Comparison of ENCODE assay signal across 8 cellular contexts in the genomic region with DNA sequence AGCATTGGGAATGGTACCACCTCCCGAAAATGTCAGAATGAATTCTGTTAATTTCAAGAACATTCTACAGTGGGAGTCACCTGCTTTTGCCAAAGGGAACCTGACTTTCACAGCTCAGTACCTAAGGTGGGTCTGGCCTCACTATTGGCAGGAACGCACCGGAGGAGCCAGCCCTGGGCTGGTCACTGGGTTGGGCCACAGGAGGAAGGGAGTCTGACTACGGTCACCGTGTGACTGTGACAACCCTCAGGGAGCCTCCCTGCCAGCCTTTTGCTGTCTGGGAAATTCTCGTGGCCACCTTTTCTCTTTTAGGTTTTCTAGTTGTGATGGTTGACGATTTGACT. TPM values are rescaled to one million over a fixed set of nuclear protein-coding genes. Genes with fewer than 3 reads are reported as not detected.
DNase-seq lines count a peak whose midpoint lies in the region; ATAC-seq and TF ChIP-seq lines count a peak whose summit lies in the region.

No MANE protein-coding gene starts in this region.

- H3K27ac Mint-ChIP-seq in activated CD8-positive, alpha-beta T cell treated with anti-CD3 and anti-CD28 coated beads for 36 hours, result peak overlapping the region; percentile 97
- peak overlapping the region; percentile 18 for H3K27ac Mint-ChIP-seq in osteocyte (ENCODE audit: unreplicated experiment)

- CTCF ChIA-PET in activated CD8-positive, alpha-beta T cell treated with anti-CD3 and anti-CD28 coated beads for 36 hours (lab: Charles Lee), result interaction anchor here (1.1 to 2.2 kb wide), 2 partner anchors 41 to 57 kb away, joined by 3 to 5 read pairs; partner anchors contain the start of gene IFNAR1

- H3K9me3 Mint-ChIP-seq in activated CD8-positive, alpha-beta T cell treated with anti-CD3 and anti-CD28 coated beads for 36 hours, result no peaks in the 10 kb centered on the region
- H3K9me3 Mint-ChIP-seq in osteocyte (ENCODE audit: unreplicated experiment), result no peaks in the 10 kb centered on the region

- H3K36me3 ChIP-seq in osteoblast (ENCODE audit: insufficient read depth, low read length) (peaks cover 33% of the 10 kb centered on the region), psoas muscle (ENCODE audit: insufficient read depth in 1 of 2, low read depth in 1 of 2) (peaks cover 0 to 20% of the 10 kb centered on the region in 2 donors)

- H2AFZ ChIP-seq in osteoblast (ENCODE audit: low read length), result no peak overlapping the region

- ATAC-seq in GM18907 (IDR thresholded peaks at IDR 0.05; ENCODE audit: unreplicated experiment) (peak; percentile 20), HG02642 (IDR thresholded peaks at IDR 0.05; ENCODE audit: poor library complexity, unreplicated experiment) (peak; percentile 13), psoas muscle (no peak)
- ATAC-seq in activated CD8-positive, alpha-beta T cell treated with anti-CD3 and anti-CD28 coated beads for 36 hours, result no peak

- DNase-seq in activated CD8-positive, alpha-beta T cell treated with anti-CD3 and anti-CD28 coated beads for 36 hours, result no peak
- DNase-seq in osteocyte (ENCODE audit: extremely low spot score, unreplicated experiment) (no peak), NCI-H1436 treated with DMSO at 0.1 percent for 48 hours (lab: John Stamatoyannopoulos, UW) (no peak), osteoblast (ENCODE audit: insufficient read length, low spot score, missing footprints) (no peak), psoas muscle (no peak), caudate nucleus (lab: John Stamatoyannopoulos, UW) (no peak)

- intact Hi-C loops in activated CD8-positive, alpha-beta T cell treated with anti-CD3 and anti-CD28 coated beads for 36 hours (cut with micrococcal nuclease), result loop anchor here (2.0 kb wide), 1 partner anchor 24 kb away; no protein-coding TSS in a partner anchor
- intact Hi-C loops in psoas muscle (cut with DNase I), result no loop called here

- POLR2A ChIA-PET in activated CD8-positive, alpha-beta T cell treated with anti-CD3 and anti-CD28 coated beads for 36 hours (lab: Charles Lee), result interaction anchor here (2.0 kb wide), 1 partner anchor 30 kb away, joined by 5 read pairs; no protein-coding TSS in a partner anchor

- H3K9me3 ChIP-seq in osteoblast (ENCODE audit: low read depth, low read length), result no peaks in the 10 kb centered on the region
- H3K9me3 ChIP-seq in psoas muscle, result no peaks in the 10 kb centered on the region

- no peaks in the 10 kb centered on the region for H3K27me3 Mint-ChIP-seq in activated CD8-positive, alpha-beta T cell treated with anti-CD3 and anti-CD28 coated beads for 36 hours
- no peaks in the 10 kb centered on the region for H3K27me3 Mint-ChIP-seq in osteocyte (ENCODE audit: unreplicated experiment)

- no peak overlapping the region for H3K4me3 ChIP-seq in osteoblast (ENCODE audit: insufficient read depth, low read length)
- no peak overlapping the region for H3K4me3 ChIP-seq in psoas muscle

- H3K36me3 Mint-ChIP-seq in activated CD8-positive, alpha-beta T cell treated with anti-CD3 and anti-CD28 coated beads for 36 hours (ENCODE audit: low read depth), result peaks cover 51% of the 10 kb centered on the region
- H3K36me3 Mint-ChIP-seq in osteocyte (ENCODE audit: unreplicated experiment), result peaks cover 22% of the 10 kb centered on the region

- peaks cover 9% of the 10 kb centered on the region for H4K20me1 ChIP-seq in osteoblast (ENCODE audit: insufficient read depth, low read length)

- H3K4me3 Mint-ChIP-seq in activated CD8-positive, alpha-beta T cell treated with anti-CD3 and anti-CD28 coated beads for 36 hours, result peak overlapping the region; percentile 97
- peak overlapping the region; percentile 53 for H3K4me3 Mint-ChIP-seq in osteocyte (ENCODE audit: unreplicated experiment)

- peaks cover 52% of the 10 kb centered on the region for H3K4me1 Mint-ChIP-seq in activated CD8-positive, alpha-beta T cell treated with anti-CD3 and anti-CD28 coated beads for 36 hours (ENCODE audit: low read depth)
- peaks cover 25% of the 10 kb centered on the region for H3K4me1 Mint-ChIP-seq in osteocyte (ENCODE audit: unreplicated experiment)

- no peak for TF ChIP-seq CTCF in activated CD8-positive, alpha-beta T cell treated with anti-CD3 and anti-CD28 coated beads for 36 hours (IDR thresholded peaks at IDR 0.05)
- TF ChIP-seq CTCF in osteocyte (IDR thresholded peaks at IDR 0.05) (no peak), osteoblast (IDR thresholded peaks at IDR 0.05; ENCODE audit: extremely low read depth, low read depth, low read length) (no peak), psoas muscle (IDR thresholded peaks at IDR 0.05) (no peak)

- peaks cover 22% of the 10 kb centered on the region for H3K79me2 ChIP-seq in osteoblast (ENCODE audit: insufficient read depth, low read length)

- H3K4me1 ChIP-seq in osteoblast (ENCODE audit: insufficient read depth, low read length) (peaks cover 16% of the 10 kb centered on the region), psoas muscle (no peaks in the 10 kb centered on the region)

- H3K27me3 ChIP-seq in osteoblast (ENCODE audit: insufficient read depth, low read length), result no peaks in the 10 kb centered on the region
- no peaks in the 10 kb centered on the region for H3K27me3 ChIP-seq in psoas muscle (ENCODE audit: insufficient read depth in 3 of 3, low read length in 2 of 3)

- no peak overlapping the region for H3K4me2 ChIP-seq in osteoblast (ENCODE audit: insufficient read depth, low read length)

- H3K27ac ChIP-seq in osteoblast (ENCODE audit: low read depth, low read length), result no peak overlapping the region
- no peak overlapping the region for H3K27ac ChIP-seq in psoas muscle
- no peak overlapping the region for H3K27ac ChIP-seq in caudate nucleus (ENCODE audit: low read depth, low read length)

- WGBS in psoas muscle, 3 donors, result 86 to 89% (median 87%) methylated on average over 7 of the region's 7 CpGs

RNA-seq across cellular contexts. Expression of gene IL10RB, which starts 2.2 kb away (rescaled TPM):
- 10 to 100 TPM; 25.0 to 30.5 TPM for total RNA-seq in activated CD8-positive, alpha-beta T cell treated with anti-CD3 and anti-CD28 coated beads for 36 hours
- 21.1 and 21.7 TPM in 2 replicates for total RNA-seq in osteocyte
- 44.9 and 52.7 TPM in 2 replicates for total RNA-seq in osteoblast
- total RNA-seq in psoas muscle, result 1 to 10 TPM; 4.4 to 8.1 (median 6.6) TPM
- polyA plus RNA-seq in psoas muscle, result 1 to 10 TPM; 5.6 to 9.3 (median 8.5) TPM

RNA-seq across cellular contexts. Expression of gene IFNAR2, which starts 38.6 kb away (rescaled TPM):
- total RNA-seq in activated CD8-positive, alpha-beta T cell treated with anti-CD3 and anti-CD28 coated beads for 36 hours, result 10 to 100 TPM; 34.3 to 38.6 TPM
- 15.9 and 17.9 TPM in 2 replicates for total RNA-seq in osteocyte
- 4.0 and 5.3 TPM in 2 replicates for total RNA-seq in osteoblast
- total RNA-seq in psoas muscle, result 10 to 100 TPM in 1 of 4 donors, 1 to 10 TPM in 3; 3.3 to 10.0 (median 6.2) TPM
- 1 to 10 TPM; 3.5 to 4.2 (median 3.8) TPM for polyA plus RNA-seq in psoas muscle

RNA-seq across cellular contexts. Expression of gene IFNAR1, which starts 56.4 kb away (rescaled TPM):
- total RNA-seq in activated CD8-positive, alpha-beta T cell treated with anti-CD3 and anti-CD28 coated beads for 36 hours, result 10 to 100 TPM; 25.6 to 30.3 TPM
- total RNA-seq in osteocyte (42.7 and 42.8 TPM in 2 replicates), osteoblast (26.1 and 28.0 TPM in 2 replicates), psoas muscle (10 to 100 TPM; 16.1 to 20.8 (median 18.2) TPM)
- polyA plus RNA-seq in psoas muscle, result 10 to 100 TPM; 10.4 to 31.6 (median 10.9) TPM

Comparison
In these comparisons a context has a peak if more than half of its experiments do, and no peak if none do; other contexts are left out.
1. ATAC-seq: peak in GM18907 (single experiment) and HG02642 (single experiment); none in activated CD8-positive, alpha-beta T cell treated with anti-CD3 and anti-CD28 coated beads for 36 hours (single experiment) and psoas muscle (0 of 4).